8 cellular contexts compared by ENCODE assay signal in the genomic region with DNA sequence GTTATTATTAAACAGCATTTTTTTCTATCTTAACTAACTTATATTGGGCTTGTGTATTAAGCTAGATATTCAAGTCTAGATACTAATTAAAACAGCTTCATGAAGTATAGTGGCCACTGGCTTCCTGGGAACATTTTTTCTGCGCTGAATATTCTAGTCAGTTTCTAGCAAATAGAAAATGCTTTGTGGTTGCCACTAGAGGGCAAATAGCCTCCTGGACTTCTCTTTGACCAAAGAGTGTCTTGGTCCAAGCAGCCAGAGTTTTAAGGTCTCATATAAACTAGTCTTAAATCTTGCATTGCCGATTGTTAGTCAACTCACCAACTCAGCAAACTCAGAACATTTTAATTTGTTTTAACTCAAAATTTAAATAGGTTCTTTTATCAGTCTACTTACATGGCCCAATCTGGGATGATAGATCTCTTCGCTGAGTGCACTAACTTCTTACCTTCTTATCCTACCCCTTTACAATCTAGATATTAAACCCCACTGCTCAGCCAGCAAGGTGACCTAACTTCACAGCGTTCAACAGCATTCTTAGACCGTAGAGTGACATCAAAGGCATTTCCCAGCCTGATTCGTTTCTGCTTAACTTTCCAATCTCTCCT. TPM values are rescaled to one million over a fixed set of nuclear protein-coding genes. Genes with fewer than 3 reads are reported as not detected.
DNase-seq lines count a peak whose midpoint lies in the region; ATAC-seq and TF ChIP-seq lines count a peak whose summit lies in the region.

No MANE protein-coding gene starts in this region.

- H3K4me3 Mint-ChIP-seq in CD14-positive monocyte: no peak overlapping the region
- H3K4me3 Mint-ChIP-seq in activated CD8-positive, alpha-beta memory T cell treated with anti-CD3 and anti-CD28 coated beads, Interleukin-2, amount 10 ng/mL, durations not matched to agents 7 days and 5 days: no peak overlapping the region

- H3K4me3 ChIP-seq in OCI-LY7 (ENCODE audit: low read depth, low read length, poor library complexity, severe bottlenecking): no peak overlapping the region
- no peak overlapping the region for H3K4me3 ChIP-seq in fibroblast of mammary gland (ENCODE audit: control insufficient read depth, low read depth, low read length)
- no peak overlapping the region for H3K4me3 ChIP-seq in retinal pigment epithelial cell (ENCODE audit: low read length)

- peaks cover 0 to 4% (median 2%) of the 10 kb centered on the region in 7 donors for H3K9me3 Mint-ChIP-seq in CD14-positive monocyte
- no peaks in the 10 kb centered on the region for H3K9me3 Mint-ChIP-seq in activated CD8-positive, alpha-beta memory T cell treated with anti-CD3 and anti-CD28 coated beads, Interleukin-2, amount 10 ng/mL, durations not matched to agents 7 days and 5 days (ENCODE audit: low read depth)

- peaks cover 6% of the 10 kb centered on the region; the same call in 1 of the 2 replicates for H3K9me3 ChIP-seq in OCI-LY7 (ENCODE audit: low read length)

- no peaks in the 10 kb centered on the region for H3K4me1 Mint-ChIP-seq in CD14-positive monocyte
- no peaks in the 10 kb centered on the region for H3K4me1 Mint-ChIP-seq in activated CD8-positive, alpha-beta memory T cell treated with anti-CD3 and anti-CD28 coated beads, Interleukin-2, amount 10 ng/mL, durations not matched to agents 7 days and 5 days

- TF ChIP-seq CTCF in OCI-LY7 (conservative IDR thresholded peaks at IDR 0.05; ENCODE audit: low read length) (peak; percentile 92), fibroblast of mammary gland (conservative IDR thresholded peaks at IDR 0.05; ENCODE audit: control insufficient read depth, insufficient read depth, low read depth, low read length) (peak; percentile 72), retinal pigment epithelial cell (conservative IDR thresholded peaks at IDR 0.05; ENCODE audit: low read depth, low read length) (peak; percentile 74), CD14-positive monocyte (IDR thresholded peaks at IDR 0.05) (no peak)

- no peaks in the 10 kb centered on the region for H4K20me1 ChIP-seq in OCI-LY7 (ENCODE audit: insufficient read depth, low read length)

- no peak overlapping the region for H3K4me2 ChIP-seq in OCI-LY7 (ENCODE audit: low read length)

- DNase-seq in NCI-H510A treated with DMSO at 0.1 percent for 48 hours (lab: John Stamatoyannopoulos, UW) (peak; percentile 25), NCI-H510A (lab: John Stamatoyannopoulos, UW) (no peak), OCI-LY7 (ENCODE audit: low spot score) (peak; percentile 69), fibroblast of mammary gland (ENCODE audit: low read depth) (peak; percentile 61), retinal pigment epithelial cell (ENCODE audit: low read depth) (no peak), CD14-positive monocyte (ENCODE audit: low spot score) (no peak), NCI-H1048 (lab: John Stamatoyannopoulos, UW) (no peak)
- DNase-seq in activated CD8-positive, alpha-beta memory T cell treated with anti-CD3 and anti-CD28 coated beads, Interleukin-2, amount 10 ng/mL, durations not matched to agents 7 days and 5 days: no peak

- CTCF ChIA-PET in OCI-LY7 (lab: Charles Lee; ENCODE audit: unreplicated experiment): no interaction called here
- CTCF ChIA-PET in activated CD8-positive, alpha-beta memory T cell treated with anti-CD3 and anti-CD28 coated beads, Interleukin-2, amount 10 ng/mL, durations not matched to agents 7 days and 5 days (lab: Charles Lee): no interaction called here

- H3K79me2 ChIP-seq in OCI-LY7 (ENCODE audit: insufficient read depth, low read depth, low read length): no peaks in the 10 kb centered on the region

- peaks cover 9% of the 10 kb centered on the region for H3K4me1 ChIP-seq in OCI-LY7 (ENCODE audit: insufficient read depth, low read length, poor library complexity, severe bottlenecking)

- no peaks in the 10 kb centered on the region for H3K36me3 Mint-ChIP-seq in CD14-positive monocyte
- no peaks in the 10 kb centered on the region for H3K36me3 Mint-ChIP-seq in activated CD8-positive, alpha-beta memory T cell treated with anti-CD3 and anti-CD28 coated beads, Interleukin-2, amount 10 ng/mL, durations not matched to agents 7 days and 5 days

- H3K27me3 Mint-ChIP-seq in CD14-positive monocyte (ENCODE audit: low read depth in 3 of 3): peaks cover 7 to 14% (median 9%) of the 10 kb centered on the region in 3 donors
- H3K27me3 Mint-ChIP-seq in activated CD8-positive, alpha-beta memory T cell treated with anti-CD3 and anti-CD28 coated beads, Interleukin-2, amount 10 ng/mL, durations not matched to agents 7 days and 5 days: no peaks in the 10 kb centered on the region

- ATAC-seq in activated CD8-positive, alpha-beta memory T cell treated with anti-CD3 and anti-CD28 coated beads, Interleukin-2, amount 10 ng/mL, durations not matched to agents 7 days and 5 days: no peak

- intact Hi-C loops in OCI-LY7 (cut with micrococcal nuclease; ENCODE audit: unreplicated experiment): loop anchor here (1.0 kb wide), 1 partner anchor 40 kb away; no protein-coding TSS in a partner anchor
- intact Hi-C loops in CD14-positive monocyte (cut with micrococcal nuclease): no loop called here

- BruUV-seq in OCI-LY7 (replicated peaks; lab: Mats Ljungman, UMichigan): no TSS peak

- H3K9me2 ChIP-seq in OCI-LY7 (ENCODE audit: insufficient read depth, low read length): no peaks in the 10 kb centered on the region

- POLR2A ChIA-PET in OCI-LY7 (lab: Charles Lee): interaction anchor here (0.8 kb wide), 1 partner anchor 24 kb away, joined by 3 read pairs; no protein-coding TSS in a partner anchor

- H3K36me3 ChIP-seq in OCI-LY7 (ENCODE audit: insufficient read depth, low read length): no peaks in the 10 kb centered on the region; the same call in 1 of the 2 replicates

- no peak overlapping the region for H3K27ac Mint-ChIP-seq in CD14-positive monocyte
- H3K27ac Mint-ChIP-seq in activated CD8-positive, alpha-beta memory T cell treated with anti-CD3 and anti-CD28 coated beads, Interleukin-2, amount 10 ng/mL, durations not matched to agents 7 days and 5 days: no peak overlapping the region

- H2AFZ ChIP-seq in OCI-LY7 (ENCODE audit: low read length): no peak overlapping the region

- H3K27ac ChIP-seq in OCI-LY7 (ENCODE audit: low read depth, low read length, poor library complexity, severe bottlenecking): no peak overlapping the region

RNA-seq across cellular contexts. Expression of gene ID4, which starts 24.6 kb away (rescaled TPM):
- 2.0 and 2.1 TPM in 2 replicates for total RNA-seq in OCI-LY7 (2014; rRNA removed; shearing (Covaris generic))
- 1.6 and 2.5 TPM in 2 replicates for total RNA-seq in OCI-LY7 (2022)
- not detected for polyA plus RNA-seq in CD14-positive monocyte
- total RNA-seq in activated CD8-positive, alpha-beta memory T cell treated with anti-CD3 and anti-CD28 coated beads, Interleukin-2, amount 10 ng/mL, durations not matched to agents 7 days and 5 days: not detected

Comparison
In these comparisons a context has a peak if more than half of its experiments do, and no peak if none do; other contexts are left out.
1. DNase-seq: peak in NCI-H510A treated with DMSO at 0.1 percent for 48 hours (single experiment), OCI-LY7 (single experiment) and fibroblast of mammary gland (single experiment); none in NCI-H510A (single experiment), retinal pigment epithelial cell (single experiment), CD14-positive monocyte (single experiment), activated CD8-positive, alpha-beta memory T cell treated with anti-CD3 and anti-CD28 coated beads, Interleukin-2, amount 10 ng/mL, durations not matched to agents 7 days and 5 days (single experiment) and NCI-H1048 (single experiment).